Comparison of ENCODE assay signal across 11 cellular contexts in the genomic region with DNA sequence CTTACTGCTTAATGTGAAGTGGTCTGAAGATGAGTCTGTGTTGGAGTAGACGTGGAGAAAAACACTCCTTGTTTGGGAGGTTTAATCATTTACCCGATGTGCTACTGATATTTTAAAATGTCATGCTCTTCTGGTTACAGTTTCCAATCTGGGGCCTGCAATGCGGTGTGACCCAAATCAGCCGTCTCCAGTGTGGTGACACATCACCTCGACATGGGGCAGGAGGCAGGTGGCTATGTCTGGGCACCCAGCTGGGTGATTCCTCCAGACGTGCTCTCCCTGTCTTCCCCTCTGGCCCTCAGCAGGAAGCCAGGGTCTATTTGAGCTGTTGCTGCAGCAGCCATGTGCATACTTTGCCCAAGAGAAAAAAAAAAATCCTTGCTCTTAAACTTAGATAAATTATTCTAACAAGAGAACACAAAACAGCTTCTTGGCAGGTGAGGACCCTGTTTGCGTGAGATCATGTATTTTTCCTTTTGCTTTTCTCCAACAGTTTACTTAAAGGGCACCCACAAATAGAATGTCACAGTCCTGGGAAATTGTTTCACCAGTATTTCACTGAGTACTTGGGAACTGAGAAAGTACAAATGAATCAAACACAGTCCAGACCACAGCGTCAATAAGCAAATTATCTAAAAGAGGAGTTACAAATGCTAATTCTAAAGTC. TPM values are rescaled to one million over a fixed set of nuclear protein-coding genes. Genes with fewer than 3 reads are reported as not detected.
DNase-seq lines count a peak whose midpoint lies in the region; ATAC-seq and TF ChIP-seq lines count a peak whose summit lies in the region.
"Had no signal": no experiment of that assay in that cellular context is flagged by ENCODE, and none has a peak within 500 bp of the region (broad histone marks: within the 10 kb centered on the region; RNA-seq: fewer than 3 reads in every experiment).

No MANE protein-coding gene starts in this region.

- ATAC-seq in GM21390 (IDR thresholded peaks at IDR 0.05; ENCODE audit: unreplicated experiment) (peak; percentile 77), upper lobe of right lung (no peak)
- ATAC-seq: Panc1 had no signal

- no peaks in the 10 kb centered on the region for H3K36me3 Mint-ChIP-seq in activated CD4-positive, alpha-beta memory T cell treated with anti-CD3 and anti-CD28 coated beads for 36 hours
- H3K36me3 Mint-ChIP-seq: stimulated activated naive B cell treated with anti-CD40 and anti-IgM and Interleukin-4, amounts not matched to agents 10 μg/mL and 1 μg/mL and 100 μg/mL, for 72 hours had no signal

- DNase-seq in NB4 (ENCODE audit: low read depth) (peak; percentile 44), glomerular visceral epithelial cell (ENCODE audit: extremely low spot score) (peak; percentile 95), stomach (no peak), testis (no peak), cerebellar nuclear complex (lab: John Stamatoyannopoulos, UW) (no peak), upper lobe of right lung (no peak)
- no peak for DNase-seq in activated CD4-positive, alpha-beta memory T cell treated with anti-CD3 and anti-CD28 coated beads for 36 hours
- DNase-seq: stimulated activated naive B cell treated with anti-CD40 and anti-IgM and Interleukin-4, amounts not matched to agents 10 μg/mL and 1 μg/mL and 100 μg/mL, for 72 hours had no signal

- 38 to 55% (median 42%) methylated on average over 8 of the region's 8 CpGs for WGBS in stomach, 5 donors
- 52 to 56% methylated on average over 7 to 8 of the region's 8 CpGs for WGBS in testis, 2 donors

- no peaks in the 10 kb centered on the region for H3K36me3 ChIP-seq in stomach
- H3K36me3 ChIP-seq in testis (ENCODE audit: low read depth, missing control alignments): no peaks in the 10 kb centered on the region
- no peaks in the 10 kb centered on the region for H3K36me3 ChIP-seq in upper lobe of right lung

- CTCF ChIA-PET in activated CD4-positive, alpha-beta memory T cell treated with anti-CD3 and anti-CD28 coated beads for 36 hours (lab: Charles Lee): no interaction called here

- no peak overlapping the region for H3K27ac Mint-ChIP-seq in activated CD4-positive, alpha-beta memory T cell treated with anti-CD3 and anti-CD28 coated beads for 36 hours
- H3K27ac Mint-ChIP-seq: stimulated activated naive B cell treated with anti-CD40 and anti-IgM and Interleukin-4, amounts not matched to agents 10 μg/mL and 1 μg/mL and 100 μg/mL, for 72 hours had no signal

- H3K4me3 ChIP-seq in NB4 (ENCODE audit: low read depth, low read length): no peak overlapping the region
- no peak overlapping the region for H3K4me3 ChIP-seq in stomach
- no peak overlapping the region for H3K4me3 ChIP-seq in testis
- no peak overlapping the region for H3K4me3 ChIP-seq in upper lobe of right lung
- H3K4me3 ChIP-seq: skin epidermis had no signal

- H3K9me3 Mint-ChIP-seq in activated CD4-positive, alpha-beta memory T cell treated with anti-CD3 and anti-CD28 coated beads for 36 hours: peaks cover 7% of the 10 kb centered on the region

- POLR2A ChIA-PET in activated CD4-positive, alpha-beta memory T cell treated with anti-CD3 and anti-CD28 coated beads for 36 hours (lab: Charles Lee): no interaction called here

- no peak for TF ChIP-seq EP300 in stomach (IDR thresholded peaks at IDR 0.05)

- H3K27ac ChIP-seq in stomach: peak overlapping the region in 4 of 5 donors; percentile 54 to 77 (median 75)
- H3K27ac ChIP-seq in testis: no peak overlapping the region
- H3K27ac ChIP-seq in upper lobe of right lung: no peak overlapping the region

- TF ChIP-seq CTCF in NB4 (IDR thresholded peaks at IDR 0.05; ENCODE audit: low read depth, low read length): no peak
- no peak for TF ChIP-seq CTCF in stomach (IDR thresholded peaks at IDR 0.05)
- no peak for TF ChIP-seq CTCF in testis (IDR thresholded peaks at IDR 0.05)
- no peak for TF ChIP-seq CTCF in upper lobe of right lung (IDR thresholded peaks at IDR 0.05)

- H3K27me3 Mint-ChIP-seq in activated CD4-positive, alpha-beta memory T cell treated with anti-CD3 and anti-CD28 coated beads for 36 hours: peaks cover 21% of the 10 kb centered on the region

- H3K4me3 Mint-ChIP-seq in activated CD4-positive, alpha-beta memory T cell treated with anti-CD3 and anti-CD28 coated beads for 36 hours: no peak overlapping the region
- H3K4me3 Mint-ChIP-seq: stimulated activated naive B cell treated with anti-CD40 and anti-IgM and Interleukin-4, amounts not matched to agents 10 μg/mL and 1 μg/mL and 100 μg/mL, for 72 hours had no signal

- no peak for TF ChIP-seq POLR2A in NB4 (IDR thresholded peaks at IDR 0.05; ENCODE audit: extremely low read depth, insufficient read length)
- no peak for TF ChIP-seq POLR2A in stomach (IDR thresholded peaks at IDR 0.05)
- TF ChIP-seq POLR2A in testis (IDR thresholded peaks at IDR 0.05): no peak

- H3K9me3 ChIP-seq in stomach (no peaks in the 10 kb centered on the region), testis (no peaks in the 10 kb centered on the region), upper lobe of right lung (no peaks in the 10 kb centered on the region)

- H3K4me1 ChIP-seq in stomach (peaks cover 0 to 32% (median 17%) of the 10 kb centered on the region in 4 donors), testis (no peaks in the 10 kb centered on the region), upper lobe of right lung (peaks cover 12% of the 10 kb centered on the region)

- intact Hi-C loops in stomach (cut with DNase I; ENCODE audit: low total_unique reads): no loop called here
- intact Hi-C loops in activated CD4-positive, alpha-beta memory T cell treated with anti-CD3 and anti-CD28 coated beads for 36 hours (cut with micrococcal nuclease): no loop called here
- intact Hi-C loops in testis (cut with DNase I; ENCODE audit: low total_unique reads): no loop called here
- intact Hi-C loops in upper lobe of right lung (cut with DNase I): no loop called here

- no peaks in the 10 kb centered on the region for H3K4me1 Mint-ChIP-seq in activated CD4-positive, alpha-beta memory T cell treated with anti-CD3 and anti-CD28 coated beads for 36 hours (ENCODE audit: low read depth)

- no peaks in the 10 kb centered on the region for H3K27me3 ChIP-seq in stomach
- H3K27me3 ChIP-seq in testis: no peaks in the 10 kb centered on the region
- H3K27me3 ChIP-seq in upper lobe of right lung: no peaks in the 10 kb centered on the region

RNA-seq across cellular contexts. Expression of a gene that starts 38.9 kb away (rescaled TPM):
- total RNA-seq in stomach (1 to 10 TPM in 3 of 5 donors, under 1 TPM in 1, not detected in 1; 0.45 to 1.6 (median 1.5) TPM), testis (1 to 10 TPM; 8.4 to 9.1 TPM), upper lobe of right lung (2.1 TPM)
- polyA plus RNA-seq in stomach (1 to 10 TPM in 2 of 3 donors, under 1 TPM in 1; 0.56 to 1.4 (median 1.2) TPM), testis (ENCODE audit: insufficient read depth, low read depth, low replicate concordance) (1.6 TPM)
- total RNA-seq in activated CD4-positive, alpha-beta memory T cell treated with anti-CD3 and anti-CD28 coated beads for 36 hours: 1 to 10 TPM in 1 of 2 experiments, under 1 TPM in 1; 0.86 to 1.1 TPM

Comparison
In these comparisons a context has a peak if more than half of its experiments do, and no peak if none do; other contexts are left out.
1. DNase-seq: peak in NB4 (single experiment) and glomerular visceral epithelial cell (single experiment); none in stomach (single experiment), activated CD4-positive, alpha-beta memory T cell treated with anti-CD3 and anti-CD28 coated beads for 36 hours (single experiment), testis (single experiment), cerebellar nuclear complex (0 of 2) and upper lobe of right lung (single experiment).
2. H3K27ac ChIP-seq: peak in stomach (4 of 5); none in testis (0 of 2) and upper lobe of right lung (single experiment).